In genomic region chr22:32203181-32204105, GRCh38 we compare ENCODE assay signal across 9 cellular contexts. TPM values are rescaled to one million over a fixed set of nuclear protein-coding genes. Genes with fewer than 3 reads are reported as not detected.
DNase-seq lines count a peak whose midpoint lies in the region; ATAC-seq and TF ChIP-seq lines count a peak whose summit lies in the region.
"Had no signal": no experiment of that assay in that cellular context is flagged by ENCODE, and none has a peak within 500 bp of the region (broad histone marks: within the 10 kb centered on the region; RNA-seq: fewer than 3 reads in every experiment).

No MANE protein-coding gene starts in this region.

- peak overlapping the region; percentile 53 for H3K4me2 ChIP-seq in BLaER1

- H3K36me3 ChIP-seq in BLaER1 (no peaks in the 10 kb centered on the region), H7 (replicated peaks; ENCODE audit: control insufficient read depth, insufficient read depth, low read length) (no peaks in the 10 kb centered on the region), right lobe of liver (no peaks in the 10 kb centered on the region)

- H3K36me3 Mint-ChIP-seq in activated T-helper 2 cell treated with anti-CD3 and anti-CD28 coated beads, Interferon-gamma antibody, Interleukin-2, Interleukin-4, amounts not matched to agents 10 μg/mL and 5 μg/mL and 100 μg/mL, durations not matched to agents 14 hours and 24 hours and 36 hours (ENCODE audit: low read depth): no peaks in the 10 kb centered on the region

- H3K4me3 ChIP-seq in BLaER1 (no peak overlapping the region), H7 (ENCODE audit: insufficient read depth, low read depth, low read length) (peak overlapping the region; percentile 45), right lobe of liver (peak overlapping the region; percentile 7 to 33 (median 31))

- H3K9me3 ChIP-seq in BLaER1: no peaks in the 10 kb centered on the region
- no peaks in the 10 kb centered on the region for H3K9me3 ChIP-seq in right lobe of liver

- peak in 3 of 4 donors; percentile 2 to 12 (median 6) for ATAC-seq in right lobe of liver

- H3K9me3 Mint-ChIP-seq in activated T-helper 2 cell treated with anti-CD3 and anti-CD28 coated beads, Interferon-gamma antibody, Interleukin-2, Interleukin-4, amounts not matched to agents 10 μg/mL and 5 μg/mL and 100 μg/mL, durations not matched to agents 14 hours and 24 hours and 36 hours: no peaks in the 10 kb centered on the region

- H3K4me1 Mint-ChIP-seq in activated T-helper 2 cell treated with anti-CD3 and anti-CD28 coated beads, Interferon-gamma antibody, Interleukin-2, Interleukin-4, amounts not matched to agents 10 μg/mL and 5 μg/mL and 100 μg/mL, durations not matched to agents 14 hours and 24 hours and 36 hours (ENCODE audit: low read depth): peaks cover 17% of the 10 kb centered on the region

- H3K27ac ChIP-seq in BLaER1: no peak overlapping the region
- no peak overlapping the region for H3K27ac ChIP-seq in right lobe of liver

- TF ChIP-seq POLR2A in right lobe of liver (IDR thresholded peaks at IDR 0.05): no peak

- H3K27me3 Mint-ChIP-seq in activated T-helper 2 cell treated with anti-CD3 and anti-CD28 coated beads, Interferon-gamma antibody, Interleukin-2, Interleukin-4, amounts not matched to agents 10 μg/mL and 5 μg/mL and 100 μg/mL, durations not matched to agents 14 hours and 24 hours and 36 hours (ENCODE audit: low read depth): peaks cover 13% of the 10 kb centered on the region

- H4K20me1 ChIP-seq in BLaER1: no peaks in the 10 kb centered on the region

- DNase-seq in H7: peak; percentile 58
- DNase-seq in activated T-helper 2 cell treated with anti-CD3 and anti-CD28 coated beads, Interferon-gamma antibody, Interleukin-2, Interleukin-4, amounts not matched to agents 10 μg/mL and 5 μg/mL and 100 μg/mL, durations not matched to agents 14 hours and 24 hours and 36 hours (ENCODE audit: low spot score): no peak
- no peak for DNase-seq in right lobe of liver
- DNase-seq in mesenteric fat pad (ENCODE audit: low spot score): no peak
- DNase-seq in glomerular visceral epithelial cell (ENCODE audit: extremely low spot score): no peak
- no peak for DNase-seq in GM03348 (ENCODE audit: low spot score)
- DNase-seq in GF-D8 (lab: John Stamatoyannopoulos, UW): no peak

- TF ChIP-seq CTCF in right lobe of liver (IDR thresholded peaks at IDR 0.05): no peak

- peaks cover 18% of the 10 kb centered on the region for H3K27me3 ChIP-seq in BLaER1
- peaks cover 41% of the 10 kb centered on the region for H3K27me3 ChIP-seq in H7 (ENCODE audit: control insufficient read depth, insufficient read depth, low read length)
- H3K27me3 ChIP-seq in right lobe of liver: no peaks in the 10 kb centered on the region

- H3K4me3 Mint-ChIP-seq in activated T-helper 2 cell treated with anti-CD3 and anti-CD28 coated beads, Interferon-gamma antibody, Interleukin-2, Interleukin-4, amounts not matched to agents 10 μg/mL and 5 μg/mL and 100 μg/mL, durations not matched to agents 14 hours and 24 hours and 36 hours (ENCODE audit: low read depth): peak overlapping the region; percentile 26

- peaks cover 6% of the 10 kb centered on the region; the same call in 1 of the 2 replicates for H3K4me1 ChIP-seq in BLaER1
- H3K4me1 ChIP-seq in right lobe of liver: peaks cover 0 to 5% (median 2%) of the 10 kb centered on the region in 4 donors

- H3K9ac ChIP-seq in BLaER1: no peak overlapping the region

- intact Hi-C loops in activated T-helper 2 cell treated with anti-CD3 and anti-CD28 coated beads, Interferon-gamma antibody, Interleukin-2, Interleukin-4, amounts not matched to agents 10 μg/mL and 5 μg/mL and 100 μg/mL, durations not matched to agents 14 hours and 24 hours and 36 hours (cut with micrococcal nuclease): loop anchor here (5.0 kb wide), 1 partner anchor 269 kb away; the partner anchor contains the start of gene FBXO7
- intact Hi-C loops in right lobe of liver (cut with DNase I): loop anchor here (5.0 to 10.0 kb wide), 2 partner anchors 61 to 64 kb away; no protein-coding TSS in a partner anchor

- WGBS in right lobe of liver (ENCODE audit: insufficient coverage, low coverage, low lambda C conversion rate, missing lambda C conversion rate): 39% methylated on average over 8 of the region's 56 CpGs

- H3K27ac Mint-ChIP-seq in activated T-helper 2 cell treated with anti-CD3 and anti-CD28 coated beads, Interferon-gamma antibody, Interleukin-2, Interleukin-4, amounts not matched to agents 10 μg/mL and 5 μg/mL and 100 μg/mL, durations not matched to agents 14 hours and 24 hours and 36 hours: no peak overlapping the region

RNA-seq across cellular contexts. Expression of gene RFPL2, which starts 1.4 kb away (rescaled TPM):
- 0.15 and 0.45 TPM in 2 replicates for total RNA-seq in H7 (2014; rRNA removed; shearing (Covaris generic))
- total RNA-seq in activated T-helper 2 cell treated with anti-CD3 and anti-CD28 coated beads, Interferon-gamma antibody, Interleukin-2, Interleukin-4, amounts not matched to agents 10 μg/mL and 5 μg/mL and 100 μg/mL, durations not matched to agents 14 hours and 24 hours and 36 hours: 0.16 TPM in 1 of 2 replicates, not detected in the other
- total RNA-seq in right lobe of liver (under 1 TPM in 1 of 6 experiments, not detected in 5; 0.15 TPM), mesenteric fat pad (not detected)
- total RNA-seq: glomerular endothelial cell had no signal

RNA-seq across cellular contexts. Expression of gene C22orf42, which starts 44.3 kb away (rescaled TPM):
- total RNA-seq in H7 (2014; rRNA removed; shearing (Covaris generic)): not detected in 2 replicates
- total RNA-seq in activated T-helper 2 cell treated with anti-CD3 and anti-CD28 coated beads, Interferon-gamma antibody, Interleukin-2, Interleukin-4, amounts not matched to agents 10 μg/mL and 5 μg/mL and 100 μg/mL, durations not matched to agents 14 hours and 24 hours and 36 hours: not detected in 2 replicates
- total RNA-seq in right lobe of liver: not detected
- not detected for total RNA-seq in mesenteric fat pad
- total RNA-seq: glomerular endothelial cell had no signal

RNA-seq across cellular contexts. Expression of gene SLC5A4, which starts 51.7 kb away (rescaled TPM):
- total RNA-seq in H7 (2014; rRNA removed; shearing (Covaris generic)): not detected in 2 replicates
- total RNA-seq in activated T-helper 2 cell treated with anti-CD3 and anti-CD28 coated beads, Interferon-gamma antibody, Interleukin-2, Interleukin-4, amounts not matched to agents 10 μg/mL and 5 μg/mL and 100 μg/mL, durations not matched to agents 14 hours and 24 hours and 36 hours: not detected in 2 replicates
- total RNA-seq in right lobe of liver (under 1 TPM in 4 of 6 experiments, not detected in 2; 0.11 to 0.20 (median 0.16) TPM), mesenteric fat pad (1.1 TPM)
